ENCODE assay signal across 8 cellular contexts in the genomic region with DNA sequence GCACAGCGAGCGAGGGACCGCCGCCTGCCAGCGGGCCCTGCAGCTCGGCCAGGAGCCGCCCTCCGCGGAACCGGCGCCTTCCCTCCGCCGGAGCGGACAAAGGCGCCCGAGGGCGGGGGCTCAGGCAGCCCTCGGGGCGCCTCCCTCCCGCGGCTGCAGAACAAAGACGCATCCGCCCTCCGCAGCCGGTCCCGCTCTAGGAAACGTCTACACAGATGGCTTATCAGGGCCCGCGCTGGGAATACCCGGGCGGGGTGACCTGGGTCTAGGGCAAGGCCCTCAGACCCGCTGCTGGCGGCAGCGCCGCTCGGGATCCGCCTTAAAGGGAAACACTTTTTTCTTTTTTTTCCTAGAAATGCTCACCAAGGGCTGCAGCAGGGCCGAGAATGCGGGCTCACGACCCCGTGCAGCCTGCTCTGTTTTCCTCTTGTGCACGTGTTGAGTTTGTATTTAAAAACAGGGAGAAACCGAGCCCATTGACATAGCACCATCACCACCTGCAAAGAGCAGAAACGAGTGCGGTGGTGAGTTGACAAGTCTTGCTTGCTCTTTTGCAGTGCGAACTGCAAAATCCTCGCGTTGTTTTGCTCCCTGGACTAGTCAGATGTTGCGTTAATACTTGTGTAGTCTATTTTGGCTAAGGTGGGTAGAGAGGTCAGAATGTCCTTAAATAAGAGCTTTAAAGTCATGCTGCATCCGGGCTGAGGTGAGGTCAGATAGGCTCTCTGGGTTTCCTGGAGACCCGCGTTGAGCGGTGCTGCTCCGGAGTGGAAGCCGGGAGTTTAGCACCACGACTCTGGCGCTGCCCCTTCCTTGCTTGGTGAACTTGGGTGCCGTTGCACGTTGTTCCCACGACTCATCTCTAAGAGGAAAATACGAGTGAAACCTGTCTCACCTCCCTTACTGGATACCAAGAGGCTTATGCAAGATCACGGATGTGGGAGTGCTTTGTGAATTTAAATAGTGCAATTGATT. TPM values are rescaled to one million over a fixed set of nuclear protein-coding genes. Genes with fewer than 3 reads are reported as not detected.
DNase-seq lines count a peak whose midpoint lies in the region; ATAC-seq and TF ChIP-seq lines count a peak whose summit lies in the region.

No MANE protein-coding gene starts in this region.

- peak overlapping the region; percentile 86 for H3K27ac ChIP-seq in BLaER1
- peak overlapping the region; percentile 82 to 96 (median 88) for H3K27ac ChIP-seq in esophagus squamous epithelium
- peak overlapping the region; percentile 69 for H3K27ac ChIP-seq in subcutaneous abdominal adipose tissue (ENCODE audit: low read depth, low read length)

- intact Hi-C loops in esophagus squamous epithelium (cut with DNase I) = no loop called here

- H3K4me2 ChIP-seq in BLaER1 = peak overlapping the region; percentile 94

- POLR2A ChIA-PET in naive thymus-derived CD8-positive, alpha-beta T cell (lab: Charles Lee) = interaction anchor here (0.6 to 2.4 kb wide), 7 partner anchors 140 to 489 kb away, joined by 3 to 12 read pairs (median 4); partner anchors contain the start of genes RNASET2 and SFT2D1

- H3K4me3 Mint-ChIP-seq in activated T-cell treated with anti-CD3 and anti-CD28 coated beads, Interleukin-2, amount 50 U/mL, for 4 hours = peak overlapping the region; percentile 81
- peak overlapping the region; percentile 87 to 97 (median 94) for H3K4me3 Mint-ChIP-seq in naive thymus-derived CD8-positive, alpha-beta T cell

- H3K27me3 Mint-ChIP-seq in activated T-cell treated with anti-CD3 and anti-CD28 coated beads, Interleukin-2, amount 50 U/mL, for 4 hours (ENCODE audit: low read depth) = peaks cover 34% of the 10 kb centered on the region
- H3K27me3 Mint-ChIP-seq in naive thymus-derived CD8-positive, alpha-beta T cell = peaks cover 15 to 50% (median 27%) of the 10 kb centered on the region in 5 donors

- H3K27ac Mint-ChIP-seq in naive thymus-derived CD8-positive, alpha-beta T cell = peak overlapping the region in 9 of 10 donors; percentile 75 to 96 (median 91)

- H3K9me3 Mint-ChIP-seq in activated T-cell treated with anti-CD3 and anti-CD28 coated beads, Interleukin-2, amount 50 U/mL, for 4 hours = no peaks in the 10 kb centered on the region
- no peaks in the 10 kb centered on the region for H3K9me3 Mint-ChIP-seq in naive thymus-derived CD8-positive, alpha-beta T cell

- H3K4me3 ChIP-seq in BLaER1 = peak overlapping the region; percentile 67
- H3K4me3 ChIP-seq in NT2/D1 (ENCODE audit: insufficient read length, low read depth) = peak overlapping the region; percentile 48
- H3K4me3 ChIP-seq in esophagus squamous epithelium = peak overlapping the region; percentile 45 to 93 (median 68)
- peak overlapping the region; percentile 70 to 78 (median 74) for H3K4me3 ChIP-seq in subcutaneous abdominal adipose tissue (ENCODE audit: low read depth in 1 of 5, low read length in 5 of 5)

- H3K4me1 ChIP-seq in BLaER1 (peaks cover 54% of the 10 kb centered on the region), NT2/D1 (ENCODE audit: insufficient read depth, insufficient read length) (no peaks in the 10 kb centered on the region), esophagus squamous epithelium (peaks cover 12 to 49% (median 17%) of the 10 kb centered on the region in 3 donors), subcutaneous abdominal adipose tissue (ENCODE audit: control insufficient read depth in 5 of 5, insufficient read depth in 5 of 5, low read length in 5 of 5) (peaks cover 6 to 39% (median 23%) of the 10 kb centered on the region in 5 donors)

- peak overlapping the region; percentile 77 for H3K9ac ChIP-seq in BLaER1
- H3K9ac ChIP-seq in NT2/D1 (ENCODE audit: insufficient read length, low read depth) = peak overlapping the region; percentile 74
- peak overlapping the region in 4 of 5 donors; percentile 54 to 72 (median 58) for H3K9ac ChIP-seq in subcutaneous abdominal adipose tissue (ENCODE audit: low read length in 5 of 5)

- no peak for TF ChIP-seq CTCF in esophagus squamous epithelium (IDR thresholded peaks at IDR 0.05)

- peaks cover 16% of the 10 kb centered on the region; the same call in 1 of the 2 replicates for H4K20me1 ChIP-seq in BLaER1

- WGBS in esophagus squamous epithelium, 2 donors = 3 to 5% methylated on average over 13 to 29 of the region's 62 CpGs

- H3K36me3 ChIP-seq in BLaER1 (no peaks in the 10 kb centered on the region), NT2/D1 (ENCODE audit: insufficient read depth, insufficient read length, low read length) (no peaks in the 10 kb centered on the region), esophagus squamous epithelium (no peaks in the 10 kb centered on the region), subcutaneous abdominal adipose tissue (ENCODE audit: control insufficient read depth in 5 of 5, insufficient read depth in 5 of 5, low read length in 5 of 5) (no peaks in the 10 kb centered on the region)

- H3K27me3 ChIP-seq in BLaER1 (peaks cover 24% of the 10 kb centered on the region), NT2/D1 (ENCODE audit: insufficient read depth, insufficient read length) (peaks cover 60% of the 10 kb centered on the region), esophagus squamous epithelium (peaks cover 0 to 45% (median 0%) of the 10 kb centered on the region in 4 donors), subcutaneous abdominal adipose tissue (ENCODE audit: control insufficient read depth in 5 of 5, insufficient read depth in 4 of 5, low read length in 5 of 5) (peaks cover 0 to 2% (median 0%) of the 10 kb centered on the region in 5 donors)

- ATAC-seq in GM19397 (IDR thresholded peaks at IDR 0.05; ENCODE audit: unreplicated experiment) (peak; percentile 25), HG03460 (IDR thresholded peaks at IDR 0.05; ENCODE audit: unreplicated experiment) (peak; percentile 23)
- ATAC-seq in activated T-cell treated with anti-CD3 and anti-CD28 coated beads, Interleukin-2, amount 50 U/mL, for 4 hours = peak; percentile 33 to 36
- peak; percentile 20 to 41 for ATAC-seq in naive thymus-derived CD8-positive, alpha-beta T cell

- H3K4me1 Mint-ChIP-seq in activated T-cell treated with anti-CD3 and anti-CD28 coated beads, Interleukin-2, amount 50 U/mL, for 4 hours (ENCODE audit: low read depth) = peaks cover 14% of the 10 kb centered on the region
- peaks cover 13 to 26% (median 16%) of the 10 kb centered on the region in 4 donors for H3K4me1 Mint-ChIP-seq in naive thymus-derived CD8-positive, alpha-beta T cell

- H3K36me3 Mint-ChIP-seq in activated T-cell treated with anti-CD3 and anti-CD28 coated beads, Interleukin-2, amount 50 U/mL, for 4 hours (ENCODE audit: insufficient read depth) = no peaks in the 10 kb centered on the region
- H3K36me3 Mint-ChIP-seq in naive thymus-derived CD8-positive, alpha-beta T cell = no peaks in the 10 kb centered on the region

- H3K9me3 ChIP-seq in BLaER1 (no peaks in the 10 kb centered on the region), NT2/D1 (ENCODE audit: insufficient read depth, low read length) (no peaks in the 10 kb centered on the region), esophagus squamous epithelium (no peaks in the 10 kb centered on the region), subcutaneous abdominal adipose tissue (ENCODE audit: control insufficient read depth in 5 of 5, low read length in 5 of 5) (no peaks in the 10 kb centered on the region)

- DNase-seq in NT2/D1 (ENCODE audit: low read depth, low spot score) (no peak), esophagus squamous epithelium (lab: John Stamatoyannopoulos, UW) (peak; percentile 17)
- DNase-seq in activated T-cell treated with anti-CD3 and anti-CD28 coated beads, Interleukin-2, amount 50 U/mL, for 4 hours = peak; percentile 25
- peak; percentile 7 to 78 (median 47) for DNase-seq in naive thymus-derived CD8-positive, alpha-beta T cell

- TF ChIP-seq POLR2A in esophagus squamous epithelium (IDR thresholded peaks at IDR 0.05) = no peak

RNA-seq across cellular contexts. Expression of gene RPS6KA2, which starts 1.1 kb away (rescaled TPM):
- total RNA-seq in activated T-cell treated with anti-CD3 and anti-CD28 coated beads, Interleukin-2, amount 50 U/mL, for 4 hours = 1 to 10 TPM; 2.8 to 6.2 (median 6.0) TPM
- 10 to 100 TPM; 11.8 to 66.0 (median 19.2) TPM for total RNA-seq in esophagus squamous epithelium
- total RNA-seq in naive thymus-derived CD8-positive, alpha-beta T cell = 10 to 100 TPM; 13.5 to 13.6 TPM
- polyA plus RNA-seq in naive thymus-derived CD8-positive, alpha-beta T cell = 1 to 10 TPM; 2.1 to 4.8 (median 3.2) TPM

RNA-seq across cellular contexts. Expression of gene RAMACL, which starts 41.7 kb away (rescaled TPM):
- total RNA-seq in activated T-cell treated with anti-CD3 and anti-CD28 coated beads, Interleukin-2, amount 50 U/mL, for 4 hours = 1 to 10 TPM in 1 of 3 donors, under 1 TPM in 1, not detected in 1; 0.15 to 4.6 TPM
- 1 to 10 TPM in 3 of 4 donors, under 1 TPM in 1; 0.99 to 2.7 (median 1.3) TPM for total RNA-seq in esophagus squamous epithelium
- total RNA-seq in naive thymus-derived CD8-positive, alpha-beta T cell = under 1 TPM; 0.33 to 0.42 TPM
- polyA plus RNA-seq in naive thymus-derived CD8-positive, alpha-beta T cell = under 1 TPM; 0.11 to 0.38 (median 0.23) TPM
